Comparison of ENCODE assay signal across 23 cellular contexts in the genomic region with DNA sequence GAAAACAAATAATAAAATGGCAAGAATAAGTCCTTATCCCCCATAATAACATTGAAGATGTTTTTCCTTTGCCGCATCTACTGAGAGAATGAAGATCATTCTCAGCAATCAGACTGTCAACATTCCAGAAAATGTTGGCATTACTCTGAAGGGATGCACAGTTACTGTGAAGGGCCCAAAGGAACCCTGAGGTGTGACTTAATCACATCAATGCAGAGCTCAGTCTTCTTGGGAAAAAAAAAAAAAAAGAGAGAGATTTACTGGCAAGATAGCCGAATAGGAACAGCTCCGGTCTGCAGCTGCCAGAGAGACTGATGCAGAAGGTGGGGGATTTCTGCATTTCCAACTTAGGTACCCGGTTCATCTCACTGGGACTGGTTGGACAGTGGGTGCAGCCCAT. TPM values are rescaled to one million over a fixed set of nuclear protein-coding genes. Genes with fewer than 3 reads are reported as not detected.
"Had no signal": no experiment of that assay in that cellular context is flagged by ENCODE, and none has a peak within 500 bp of the region (broad histone marks: within the 10 kb centered on the region; RNA-seq: fewer than 3 reads in every experiment).

No MANE protein-coding gene starts in this region.

- H3K4me3 ChIP-seq: breast epithelium, esophagus muscularis mucosa, mucosa of descending colon, sigmoid colon, suprapubic skin, upper lobe of right lung had no signal

- ATAC-seq: left cardiac atrium; mucosa of descending colon; naive thymus-derived CD8-positive, alpha-beta T cell; stimulated activated naive CD8-positive, alpha-beta T cell treated with anti-CD3 and anti-CD28 coated beads, Interleukin-15, Interleukin-2, amounts not matched to agents 100 U/mL and 50 U/mL, for 24 hours; upper lobe of right lung had no signal

- H3K4me1 ChIP-seq: breast epithelium, esophagus muscularis mucosa, sigmoid colon, suprapubic skin, upper lobe of right lung had no signal

- H3K27ac ChIP-seq: breast epithelium, esophagus muscularis mucosa, sigmoid colon, suprapubic skin, upper lobe of right lung had no signal

- H3K9me3 ChIP-seq: mucosa of descending colon, sigmoid colon, suprapubic skin, upper lobe of right lung had no signal

- H3K27me3 ChIP-seq: breast epithelium, sigmoid colon had no signal

- H3K4me1 Mint-ChIP-seq: activated naive CD8-positive, alpha-beta T cell treated with anti-CD3 and anti-CD28 coated beads for 36 hours; immature natural killer cell had no signal

- H3K27ac Mint-ChIP-seq: activated naive CD8-positive, alpha-beta T cell treated with anti-CD3 and anti-CD28 coated beads for 36 hours; immature natural killer cell had no signal

- DNase-seq: activated CD4-positive, alpha-beta T cell treated with anti-CD3 and anti-CD28 coated beads for 1 hour; activated gamma-delta T cell treated with Interleukin-2 at 50 U/mL for 16 hours; activated naive CD8-positive, alpha-beta T cell treated with anti-CD3 and anti-CD28 coated beads for 36 hours; activated T-cell treated with anti-CD3 and anti-CD28 coated beads, Interleukin-2, amount 50 U/mL, for 48 hours; anterior cingulate cortex; glutamatergic neuron; immature natural killer cell; left cardiac atrium; mucosa of descending colon; naive thymus-derived CD8-positive, alpha-beta T cell; occipital lobe; sigmoid colon; stimulated activated CD4-positive, alpha-beta T cell treated with anti-CD3 and anti-CD28 coated beads, Interleukin-12 subunit alpha, Interleukin-12 subunit beta, amount 100 ng/mL, for 4 hours; stimulated activated naive CD8-positive, alpha-beta T cell treated with anti-CD3 and anti-CD28 coated beads, Interleukin-15, Interleukin-2, amounts not matched to agents 100 U/mL and 50 U/mL, for 24 hours; T1000; upper lobe of right lung had no signal

- H3K36me3 Mint-ChIP-seq: activated naive CD8-positive, alpha-beta T cell treated with anti-CD3 and anti-CD28 coated beads for 36 hours had no signal

- H3K4me3 Mint-ChIP-seq: activated naive CD8-positive, alpha-beta T cell treated with anti-CD3 and anti-CD28 coated beads for 36 hours; immature natural killer cell; naive thymus-derived CD8-positive, alpha-beta T cell had no signal

- H3K36me3 ChIP-seq: breast epithelium, esophagus muscularis mucosa, sigmoid colon, suprapubic skin, upper lobe of right lung had no signal

RNA-seq across cellular contexts. Expression of gene OR6J1, which starts 41.3 kb away (rescaled TPM):
- total RNA-seq: activated naive CD8-positive, alpha-beta T cell treated with anti-CD3 and anti-CD28 coated beads for 36 hours; breast epithelium; cerebellum; dermis microvascular lymphatic vessel endothelial cell; esophagus muscularis mucosa; left cardiac atrium; lung microvascular endothelial cell; mucosa of descending colon; naive thymus-derived CD8-positive, alpha-beta T cell; occipital lobe; pulmonary artery endothelial cell; sigmoid colon; suprapubic skin; upper lobe of right lung had no signal
- polyA plus RNA-seq: immature natural killer cell; naive thymus-derived CD8-positive, alpha-beta T cell; sigmoid colon had no signal
